12 cellular contexts compared by ENCODE assay signal in genomic region chr3:190504354-190505125, GRCh38. TPM values are rescaled to one million over a fixed set of nuclear protein-coding genes. Genes with fewer than 3 reads are reported as not detected.
A peak's percentile ranks its signal among the peaks of the same experiment; 100 is the strongest.
DNase-seq lines count a peak whose midpoint lies in the region; ATAC-seq, FAIRE-seq and TF ChIP-seq lines count a peak whose summit lies in the region.
"Had no signal": no experiment of that assay in that cellular context is flagged by ENCODE, and none has a peak within 500 bp of the region (broad histone marks: within the 10 kb centered on the region; RNA-seq: fewer than 3 reads in every experiment).

No MANE protein-coding gene starts in this region.

- no peak; the same call in 2 of the 3 replicates for TF ChIP-seq CTCF in A549 (IDR thresholded peaks at IDR 0.05)

- POLR2A ChIA-PET in A549 (lab: Yijun Ruan, JAX), result interaction anchor here (0.5 to 1.1 kb wide), 2 partner anchors 9 to 193 kb away, joined by 3 to 5 read pairs; partner anchors contain the start of gene IL1RAP

- H3K36me3 ChIP-seq in effector memory CD4-positive, alpha-beta T cell (ENCODE audit: control insufficient read depth, insufficient read depth, low read length), result no peaks in the 10 kb centered on the region
- H3K36me3 ChIP-seq: BLaER1, esophagus muscularis mucosa had no signal

- H3K4me3 ChIP-seq in A549, result no peak overlapping the region
- no peak overlapping the region for H3K4me3 ChIP-seq in effector memory CD4-positive, alpha-beta T cell (ENCODE audit: insufficient read depth, low read depth, low read length, poor library complexity, severe bottlenecking)
- H3K4me3 ChIP-seq: BLaER1, esophagus muscularis mucosa had no signal

- ATAC-seq in A549, result peak; percentile 50 to 76; a peak in 4 of 6 replicates
- ATAC-seq in left cardiac atrium, result peak; percentile 27 to 47
- ATAC-seq in GM18870 (IDR thresholded peaks at IDR 0.05; ENCODE audit: unreplicated experiment), result no peak

- H3K9me3 ChIP-seq in A549, result no peaks in the 10 kb centered on the region
- no peaks in the 10 kb centered on the region for H3K9me3 ChIP-seq in effector memory CD4-positive, alpha-beta T cell (ENCODE audit: control insufficient read depth, low read length)
- H3K9me3 ChIP-seq: BLaER1, esophagus muscularis mucosa had no signal

- intact Hi-C loops in left cardiac atrium (cut with DNase I), result no loop called here

- DNase-seq in A549 (ENCODE audit: low read depth in 1 of 2, low spot score in 1 of 2) (no peak), HuH-7 (ENCODE audit: low spot score) (peak; percentile 42), SKM-1 (lab: John Stamatoyannopoulos, UW; ENCODE audit: unreplicated experiment) (peak; percentile 53), left cardiac atrium (no peak), NCI-H2227 treated with DMSO at 0.1 percent for 48 hours (lab: John Stamatoyannopoulos, UW) (no peak), cerebellum (ENCODE audit: low spot score) (no peak)
- DNase-seq in effector memory CD4-positive, alpha-beta T cell, result no peak
- DNase-seq: NCI-H446 treated with DMSO at 0.1 percent for 48 hours had no signal

- peak overlapping the region; percentile 61; the same call in 2 of the 3 replicates for H3K4me2 ChIP-seq in A549
- H3K4me2 ChIP-seq: BLaER1 had no signal

- TF ChIP-seq EP300 in A549 (IDR thresholded peaks at IDR 0.05), result no peak

- 0 out of 5 replicates have a peak, but pooled peaks of 1 of the 2 experiments have one; percentile 26 for TF ChIP-seq RAD21 in A549 (conservative IDR thresholded peaks at IDR 0.05 in 1 of 2, IDR thresholded peaks at IDR 0.05 in 1 of 2)

- no peak for FAIRE-seq in A549 (lab: Jason Lieb, UNC)

- CTCF ChIA-PET in A549 (lab: Yijun Ruan, JAX), result interaction anchor here (1.6 to 1.7 kb wide), 2 partner anchors 9 to 195 kb away, joined by 6 to 7 read pairs; partner anchors contain the start of gene IL1RAP

- no peak for TF ChIP-seq POLR2A in A549 (IDR thresholded peaks at IDR 0.05; ENCODE audit: low read length)

- 37% methylated on average over 4 of the region's 4 CpGs for WGBS in A549 (ENCODE audit: missing lambda C conversion rate)

- H3K4me1 ChIP-seq in A549, result peaks cover 16% of the 10 kb centered on the region
- no peaks in the 10 kb centered on the region for H3K4me1 ChIP-seq in effector memory CD4-positive, alpha-beta T cell (ENCODE audit: control insufficient read depth, insufficient read depth, low read length, poor library complexity, severe bottlenecking)

- no peak overlapping the region for H3K27ac ChIP-seq in A549
- H3K27ac ChIP-seq in effector memory CD4-positive, alpha-beta T cell (ENCODE audit: insufficient read depth, low read length, poor library complexity, severe bottlenecking), result no peak overlapping the region
- H3K27ac ChIP-seq: BLaER1, esophagus muscularis mucosa had no signal

- H3K27me3 ChIP-seq in effector memory CD4-positive, alpha-beta T cell (replicated peaks; ENCODE audit: control insufficient read depth, insufficient read depth, low read length, poor library complexity, severe bottlenecking), result peaks cover 3% of the 10 kb centered on the region
- H3K27me3 ChIP-seq: BLaER1, esophagus muscularis mucosa had no signal

TF ChIP-seq in A549, 52 proteins besides CTCF, POLR2A, EP300 and RAD21:
- TF ChIP-seq RARB (CRISPR knock-in tag; IDR thresholded peaks at IDR 0.05) (no peak), PBX3 (IDR thresholded peaks at IDR 0.05) (no peak), GATA3 (IDR thresholded peaks at IDR 0.05; ENCODE audit: borderline replicate concordance) (no peak), HDAC2 (IDR thresholded peaks at IDR 0.05) (no peak), ZC3H11A (IDR thresholded peaks at IDR 0.05) (no peak), PHF8 (IDR thresholded peaks at IDR 0.05; ENCODE audit: borderline replicate concordance, low read depth) (no peak)

RNA-seq across cellular contexts. Expression of gene IL1RAP, which starts 9.3 kb away (rescaled TPM):
- 18.3 and 18.5 TPM in 2 replicates for polyA plus RNA-seq in A549 (2011; rRNA removed)
- polyA plus RNA-seq in A549 (2012; cell fraction: cytosol; rRNA removed), result 4.2 and 5.0 TPM in 2 replicates
- polyA plus RNA-seq in A549 (2012; cell fraction: nucleus; rRNA removed), result 2.3 and 6.2 TPM in 2 replicates
- 3.9 to 4.6 TPM (median 4.6 TPM) in 3 replicates for polyA plus RNA-seq in A549 (2017; fragmentation: RNase III; extraction: RNeasy Plus Mini Kit Qiagen cat#74134 plus additional on column Dnase treatment)
- polyA minus RNA-seq in A549 (2011; rRNA and poly(A)+ RNA removed), result 38.7 and 39.1 TPM in 2 replicates
- total RNA-seq in left cardiac atrium, result 10 to 100 TPM in 1 of 2 donors, 1 to 10 TPM in 1; 7.1 to 14.7 TPM
- 6.4 TPM for total RNA-seq in cerebellum

RNA-seq across cellular contexts. Expression of gene TMEM207, which starts 54.8 kb away (rescaled TPM):
- polyA plus RNA-seq in A549 (2011; rRNA removed), result not detected in 2 replicates
- polyA plus RNA-seq in A549 (2012; cell fraction: cytosol; rRNA removed), result not detected in 2 replicates
- polyA plus RNA-seq in A549 (2012; cell fraction: nucleus; rRNA removed), result not detected in 2 replicates
- not detected in 3 replicates for polyA plus RNA-seq in A549 (2017; fragmentation: RNase III; extraction: RNeasy Plus Mini Kit Qiagen cat#74134 plus additional on column Dnase treatment)
- not detected in 2 replicates for polyA minus RNA-seq in A549 (2011; rRNA and poly(A)+ RNA removed)
- total RNA-seq in left cardiac atrium, result not detected
- not detected for total RNA-seq in cerebellum
- total RNA-seq: activated naive CD4-positive, alpha-beta T cell treated with anti-CD3 and anti-CD28 coated beads, Interleukin-2, amount 50 U/mL, for 72 hours; esophagus muscularis mucosa had no signal

Comparison
In these comparisons a context has a peak if more than half of its experiments do, and no peak if none do; other contexts are left out.
1. DNase-seq: peak in HuH-7 (single experiment) and SKM-1 (single experiment); none in A549 (0 of 2), left cardiac atrium (single experiment), NCI-H2227 treated with DMSO at 0.1 percent for 48 hours (single experiment), cerebellum (single experiment) and effector memory CD4-positive, alpha-beta T cell (0 of 3).